Comparison of ENCODE assay signal across 16 cellular contexts in the genomic region with DNA sequence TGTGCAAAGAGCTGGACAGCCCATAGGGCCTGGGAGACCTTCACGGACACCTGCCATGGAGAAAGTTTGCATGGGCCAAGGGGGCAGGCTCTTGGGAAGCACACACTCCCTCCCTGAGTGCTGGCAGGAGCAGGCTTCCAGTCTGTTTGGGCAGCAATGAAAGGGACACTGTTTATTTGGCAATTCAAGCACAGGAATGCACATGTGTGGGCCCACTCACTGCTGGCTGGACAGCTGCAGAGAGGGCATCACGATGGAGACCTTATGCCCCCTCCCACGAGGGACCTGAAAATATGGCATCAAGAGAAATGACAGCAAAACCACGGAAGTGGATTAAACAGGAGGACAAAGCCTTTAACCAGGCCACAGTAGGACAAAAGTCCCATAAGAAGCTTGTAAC.
DNase-seq lines count a peak whose midpoint lies in the region; ATAC-seq, FAIRE-seq and TF ChIP-seq lines count a peak whose summit lies in the region.
"Had no signal": no experiment of that assay in that cellular context is flagged by ENCODE, and none has a peak within 500 bp of the region (broad histone marks: within the 10 kb centered on the region; RNA-seq: fewer than 3 reads in every experiment).

No MANE protein-coding gene starts in this region.

- H3K4me3 Mint-ChIP-seq in natural killer cell treated with Interleukin-12 subunit alpha and Interleukin-12 subunit beta and Interleukin-15 and Interleukin-18, amount 100 ng/mL, for 72 hours: no peak overlapping the region
- H3K4me3 Mint-ChIP-seq in natural killer cell: no peak overlapping the region
- H3K4me3 Mint-ChIP-seq in naive thymus-derived CD8-positive, alpha-beta T cell: no peak overlapping the region

- ATAC-seq in natural killer cell treated with Interleukin-12 subunit alpha and Interleukin-12 subunit beta and Interleukin-15 and Interleukin-18, amount 100 ng/mL, for 72 hours: no peak
- ATAC-seq in natural killer cell: no peak
- ATAC-seq in naive thymus-derived CD8-positive, alpha-beta T cell: no peak
- ATAC-seq in GM18502 (IDR thresholded peaks at IDR 0.05; ENCODE audit: poor library complexity, unreplicated experiment): no peak
- no peak for ATAC-seq in HG03045 (IDR thresholded peaks at IDR 0.05; ENCODE audit: unreplicated experiment)
- ATAC-seq: PC-3 had no signal

- peak; percentile 60 for FAIRE-seq in bronchial epithelial cell (lab: Jason Lieb, UNC)

- peaks cover 32 to 41% of the 10 kb centered on the region in 2 donors for H3K4me1 Mint-ChIP-seq in natural killer cell treated with Interleukin-12 subunit alpha and Interleukin-12 subunit beta and Interleukin-15 and Interleukin-18, amount 100 ng/mL, for 72 hours (ENCODE audit: low read depth in 2 of 2)
- H3K4me1 Mint-ChIP-seq in natural killer cell: peaks cover 43 to 45% of the 10 kb centered on the region in 2 donors
- H3K4me1 Mint-ChIP-seq in naive thymus-derived CD8-positive, alpha-beta T cell: peaks cover 34 to 84% (median 75%) of the 10 kb centered on the region in 4 donors

- H3K36me3 Mint-ChIP-seq in natural killer cell treated with Interleukin-12 subunit alpha and Interleukin-12 subunit beta and Interleukin-15 and Interleukin-18, amount 100 ng/mL, for 72 hours: no peaks in the 10 kb centered on the region
- no peaks in the 10 kb centered on the region for H3K36me3 Mint-ChIP-seq in natural killer cell
- peaks cover 0 to 10% (median 0%) of the 10 kb centered on the region in 3 donors for H3K36me3 Mint-ChIP-seq in naive thymus-derived CD8-positive, alpha-beta T cell

- no peak overlapping the region for H3K4me3 ChIP-seq in bronchial epithelial cell (ENCODE audit: low read depth, low read length)

- H3K9me3 Mint-ChIP-seq in natural killer cell treated with Interleukin-12 subunit alpha and Interleukin-12 subunit beta and Interleukin-15 and Interleukin-18, amount 100 ng/mL, for 72 hours: no peaks in the 10 kb centered on the region
- H3K9me3 Mint-ChIP-seq in natural killer cell: no peaks in the 10 kb centered on the region
- peaks cover 0 to 1% (median 0%) of the 10 kb centered on the region in 9 donors for H3K9me3 Mint-ChIP-seq in naive thymus-derived CD8-positive, alpha-beta T cell

- H3K27ac Mint-ChIP-seq in natural killer cell treated with Interleukin-12 subunit alpha and Interleukin-12 subunit beta and Interleukin-15 and Interleukin-18, amount 100 ng/mL, for 72 hours: peak overlapping the region in 1 of 2 donors; percentile 27
- H3K27ac Mint-ChIP-seq in natural killer cell: no peak overlapping the region
- peak overlapping the region in 6 of 10 donors; percentile 9 to 86 (median 61) for H3K27ac Mint-ChIP-seq in naive thymus-derived CD8-positive, alpha-beta T cell

- TF ChIP-seq CTCF in natural killer cell (IDR thresholded peaks at IDR 0.05) (no peak), bronchial epithelial cell (IDR thresholded peaks at IDR 0.05; ENCODE audit: insufficient read depth, low read length, severe bottlenecking) (no peak)

- H3K36me3 ChIP-seq in bronchial epithelial cell (ENCODE audit: control insufficient read depth, insufficient read depth, low read length): no peaks in the 10 kb centered on the region

- intact Hi-C loops in natural killer cell (cut with micrococcal nuclease): no loop called here

- H3K27me3 ChIP-seq in bronchial epithelial cell (ENCODE audit: control insufficient read depth, insufficient read depth, low read length): no peaks in the 10 kb centered on the region

- H3K27me3 Mint-ChIP-seq in natural killer cell treated with Interleukin-12 subunit alpha and Interleukin-12 subunit beta and Interleukin-15 and Interleukin-18, amount 100 ng/mL, for 72 hours: no peaks in the 10 kb centered on the region
- no peaks in the 10 kb centered on the region for H3K27me3 Mint-ChIP-seq in natural killer cell (ENCODE audit: low read depth in 2 of 2)
- no peaks in the 10 kb centered on the region for H3K27me3 Mint-ChIP-seq in naive thymus-derived CD8-positive, alpha-beta T cell

- DNase-seq in natural killer cell treated with Interleukin-12 subunit alpha and Interleukin-12 subunit beta and Interleukin-15 and Interleukin-18, amount 100 ng/mL, for 72 hours (ENCODE audit: low spot score): peak; percentile 44
- DNase-seq in natural killer cell (no peak), bronchial epithelial cell (ENCODE audit: low read depth) (no peak), GM19240 (ENCODE audit: insufficient read length, low spot score) (no peak), dedifferentiated amniotic fluid mesenchymal stem cell (ENCODE audit: extremely low spot score) (no peak)
- no peak for DNase-seq in naive thymus-derived CD8-positive, alpha-beta T cell
- DNase-seq: DMS 273 treated with DMSO at 0.1 percent for 48 hours, GOT3, KBM-7, NCI-H1092 treated with DMSO at 0.1 percent for 48 hours, NCI-H1694, NCI-H2107, NCI-H69, PC-3 had no signal

- POLR2A ChIA-PET in naive thymus-derived CD8-positive, alpha-beta T cell (lab: Charles Lee): interaction anchor here (1.1 to 4.4 kb wide), 4 partner anchors 7 to 110 kb away, joined by 3 to 67 read pairs (median 4); no protein-coding TSS in a partner anchor

Comparison
In these comparisons a context has a peak if more than half of its experiments do, and no peak if none do; other contexts are left out.
1. H3K27ac Mint-ChIP-seq: peak in naive thymus-derived CD8-positive, alpha-beta T cell (6 of 10); none in natural killer cell (0 of 2).